Comparison of ENCODE assay signal across 19 cellular contexts in genomic region chr2:108975613-108976435, GRCh38. TPM values are rescaled to one million over a fixed set of nuclear protein-coding genes. Genes with fewer than 3 reads are reported as not detected.
DNase-seq lines count a peak whose midpoint lies in the region; ATAC-seq, FAIRE-seq and TF ChIP-seq lines count a peak whose summit lies in the region.
"Had no signal": no experiment of that assay in that cellular context is flagged by ENCODE, and none has a peak within 500 bp of the region (broad histone marks: within the 10 kb centered on the region; RNA-seq: fewer than 3 reads in every experiment).

No MANE protein-coding gene starts in this region.

- POLR2A ChIA-PET in HepG2 (lab: Yijun Ruan, JAX): no interaction called here
- POLR2A ChIA-PET in T-cell (lab: Charles Lee): interaction anchor here in 1 of 2 donors (0.7 kb wide), 1 partner anchor 440 kb away, joined by 3 read pairs; no protein-coding TSS in a partner anchor

- TF ChIP-seq CTCF in HepG2 (CRISPR knock-in tag; IDR thresholded peaks at IDR 0.05): no peak
- no peak for TF ChIP-seq CTCF in right lobe of liver (IDR thresholded peaks at IDR 0.05)
- no peak for TF ChIP-seq CTCF in tibial nerve (IDR thresholded peaks at IDR 0.05)

- H3K79me2 ChIP-seq in HepG2 (ENCODE audit: insufficient read depth, low read length): no peaks in the 10 kb centered on the region

- H4K20me1 ChIP-seq in HepG2 (ENCODE audit: insufficient read depth, low read length): no peaks in the 10 kb centered on the region

- peaks cover 10% of the 10 kb centered on the region for H3K36me3 Mint-ChIP-seq in T-cell

- H3K27me3 ChIP-seq in HepG2 (ENCODE audit: control insufficient read depth in 1 of 2, insufficient read depth in 2 of 2, low read length in 2 of 2) (peaks cover 0 to 42% of the 10 kb centered on the region in 2 experiments; a peak in 4 of 5 replicates), right lobe of liver (no peaks in the 10 kb centered on the region), esophagus (ENCODE audit: control insufficient read depth in 1 of 2, insufficient read depth in 2 of 2, low read length in 2 of 2) (no peaks in the 10 kb centered on the region), tibial nerve (no peaks in the 10 kb centered on the region)

- intact Hi-C loops in HepG2 (cut with micrococcal nuclease; ENCODE audit: unreplicated experiment) (no loop called here), right lobe of liver (cut with DNase I) (no loop called here)

- in situ Hi-C loops in HepG2 (cut with HindIII; ENCODE audit: extremely low pct_ligation_motif_present, low pct_unique_long_range_greater_than_20kb): no loop called here

- CTCF ChIA-PET in HepG2 (lab: Yijun Ruan, JAX; ENCODE audit: low intra/inter-chr PET ratio, low total read pairs) (no interaction called here), T-cell (lab: Charles Lee) (no interaction called here)

- H3K4me2 ChIP-seq in HepG2 (ENCODE audit: low read depth, low read length): no peak overlapping the region

- no peak for DNase-seq in HepG2 (ENCODE audit: low spot score)
- DNase-seq in right lobe of liver: no peak
- DNase-seq in T-cell: no peak
- DNase-seq in tibial nerve (ENCODE audit: low spot score in 2 of 2): no peak
- DNase-seq in activated gamma-delta T cell (lab: John Stamatoyannopoulos, UW): no peak
- DNase-seq: DMS153, GDM1, NCI-H1105 treated with DMSO at 0.1 percent for 48 hours, NCI-H1694, NCI-H510A, NCI-H748 treated with DMSO at 0.1 percent for 48 hours, Right ventricle myocardium superior had no signal

- no peak for TF ChIP-seq POLR2A in HepG2 (IDR thresholded peaks at IDR 0.05; ENCODE audit: insufficient read depth in 1 of 2, low read depth in 2 of 2, low read length in 2 of 2)
- no peak for TF ChIP-seq POLR2A in right lobe of liver (IDR thresholded peaks at IDR 0.05)
- TF ChIP-seq POLR2A in tibial nerve (IDR thresholded peaks at IDR 0.05): no peak

- ATAC-seq in HepG2: no peak; the same call in 1 of the 3 replicates
- no peak for ATAC-seq in right lobe of liver
- no peak for ATAC-seq in T-cell (replicated peaks in 1 of 4)
- no peak for ATAC-seq in HG03439 (IDR thresholded peaks at IDR 0.05; ENCODE audit: unreplicated experiment)

- H3K27me3 Mint-ChIP-seq in T-cell: no peaks in the 10 kb centered on the region

- no peaks in the 10 kb centered on the region for H3K9me3 ChIP-seq in HepG2 (ENCODE audit: low read length)
- H3K9me3 ChIP-seq in right lobe of liver: no peaks in the 10 kb centered on the region
- no peaks in the 10 kb centered on the region for H3K9me3 ChIP-seq in esophagus (ENCODE audit: control insufficient read depth in 2 of 2, insufficient read depth in 1 of 2, low read depth in 1 of 2, low read length in 1 of 2)
- H3K9me3 ChIP-seq in tibial nerve: no peaks in the 10 kb centered on the region
- H3K9me3 ChIP-seq: HAP-1 had no signal

- no peaks in the 10 kb centered on the region for H3K9me3 Mint-ChIP-seq in T-cell

- H3K4me3 Mint-ChIP-seq in T-cell: no peak overlapping the region

- H3K4me3 ChIP-seq in HepG2 (replicated peaks in 1 of 3; ENCODE audit: insufficient read depth in 1 of 3, low read depth in 2 of 3, low read length in 3 of 3): no peak overlapping the region
- H3K4me3 ChIP-seq in right lobe of liver: no peak overlapping the region
- no peak overlapping the region for H3K4me3 ChIP-seq in esophagus (ENCODE audit: low read depth in 1 of 2, low read length in 2 of 2)
- no peak overlapping the region for H3K4me3 ChIP-seq in tibial nerve
- H3K4me3 ChIP-seq: HAP-1 had no signal

- no peak for TF ChIP-seq EP300 in HepG2 (IDR thresholded peaks at IDR 0.05; ENCODE audit: low read depth in 2 of 2, low read length in 2 of 2)
- TF ChIP-seq EP300 in HepG2 (CRISPR knock-in tag; IDR thresholded peaks at IDR 0.05; ENCODE audit: borderline replicate concordance): no peak
- no peak for TF ChIP-seq EP300 in tibial nerve (IDR thresholded peaks at IDR 0.05)

- no peak overlapping the region for H3K9ac ChIP-seq in HepG2 (ENCODE audit: insufficient read depth, low read depth, low read length)

- peak; percentile 23 for FAIRE-seq in HepG2 (lab: Jason Lieb, UNC)
- FAIRE-seq: RCC 7860 had no signal

- TF ChIP-seq RAD21 in HepG2 (CRISPR knock-in tag; IDR thresholded peaks at IDR 0.05): no peak

- 52% methylated on average over 14 of the region's 14 CpGs for WGBS in HepG2 (ENCODE audit: low lambda C conversion rate)
- WGBS in right lobe of liver (ENCODE audit: insufficient coverage, low coverage, low lambda C conversion rate, missing lambda C conversion rate): 87% methylated on average over 13 of the region's 14 CpGs
- WGBS in esophagus, 2 donors: 80 to 85% methylated on average over 14 of the region's 14 CpGs
- WGBS in tibial nerve, 2 donors: 83 to 90% methylated on average over 14 of the region's 14 CpGs

- H3K4me1 Mint-ChIP-seq in T-cell: peaks cover 53 to 72% (median 61%) of the 10 kb centered on the region in 3 donors

- H3K4me1 ChIP-seq in HepG2 (ENCODE audit: insufficient read depth, low read length): peaks cover 13% of the 10 kb centered on the region
- H3K4me1 ChIP-seq in right lobe of liver: peaks cover 0 to 10% (median 2%) of the 10 kb centered on the region in 4 donors
- H3K4me1 ChIP-seq in esophagus (ENCODE audit: control insufficient read depth in 2 of 2, insufficient read depth in 2 of 2, low read length in 1 of 2): peaks cover 0 to 28% of the 10 kb centered on the region in 2 donors
- peaks cover 0 to 8% (median 0%) of the 10 kb centered on the region in 4 donors for H3K4me1 ChIP-seq in tibial nerve
- H3K4me1 ChIP-seq: HAP-1 had no signal

- H3K36me3 ChIP-seq in HepG2 (replicated peaks in 1 of 2; ENCODE audit: control insufficient read depth in 1 of 2, insufficient read depth in 2 of 2, low read length in 2 of 2) (no peaks in the 10 kb centered on the region), right lobe of liver (no peaks in the 10 kb centered on the region), esophagus (ENCODE audit: control insufficient read depth in 2 of 2, insufficient read depth in 2 of 2, low read length in 1 of 2) (no peaks in the 10 kb centered on the region), tibial nerve (no peaks in the 10 kb centered on the region)
- H3K36me3 ChIP-seq: HAP-1 had no signal

- H3K27ac Mint-ChIP-seq in T-cell: peak overlapping the region; percentile 36 to 56

- BruUV-seq in HepG2 (replicated peaks; lab: Mats Ljungman, UMichigan): no TSS peak

- H3K27ac ChIP-seq in HepG2 (ENCODE audit: extremely low read length, insufficient read depth, low read length): no peak overlapping the region
- no peak overlapping the region for H3K27ac ChIP-seq in right lobe of liver
- peak overlapping the region; percentile 57 to 77 for H3K27ac ChIP-seq in esophagus (ENCODE audit: low read depth in 2 of 2, low read length in 1 of 2)
- no peak overlapping the region for H3K27ac ChIP-seq in tibial nerve
- H3K27ac ChIP-seq: C4-2B had no signal

- no peak overlapping the region for H2AFZ ChIP-seq in HepG2 (ENCODE audit: low read length)

TF ChIP-seq in HepG2, 621 proteins besides CTCF, POLR2A, EP300 and RAD21 (continues in another document):
- TF ChIP-seq ATF7 (IDR thresholded peaks at IDR 0.05) (peak; percentile 20; the same call in 1 of the 2 replicates), ATF7 (CRISPR knock-in tag; IDR thresholded peaks at IDR 0.05) (no peak), MBD4 (IDR thresholded peaks at IDR 0.05; ENCODE audit: borderline replicate concordance, low read length) (no peak)

RNA-seq across cellular contexts. Expression of gene EDAR, which starts 13.2 kb away (rescaled TPM):
- total RNA-seq in HepG2 (2016; rRNA removed; fragmentation: Illumina TruSeq; extraction: Trizol) (not detected in 2 replicates), right lobe of liver (1 to 10 TPM in 1 of 6 experiments, under 1 TPM in 5; 0.06 to 1.6 (median 0.28) TPM), T-cell (10 to 100 TPM in 1 of 5 donors, 1 to 10 TPM in 4; 5.2 to 15.6 (median 7.4) TPM), tibial nerve (under 1 TPM in 1 of 4 donors, not detected in 3; under 0.01 TPM)
- total RNA-seq in HepG2 (2016; cell fraction: cytosol; rRNA removed; fragmentation: Illumina TruSeq; extraction: Trizol; ENCODE audit: low read depth): not detected in 2 replicates
- not detected in 2 replicates for total RNA-seq in HepG2 (2016; cell fraction: insoluble cytoplasmic fraction; rRNA removed; fragmentation: Illumina TruSeq; extraction: Trizol)
- total RNA-seq in HepG2 (2016; cell fraction: membrane; rRNA removed; fragmentation: Illumina TruSeq; extraction: Trizol): not detected in 2 replicates
- total RNA-seq in HepG2 (2016; cell fraction: nucleus; rRNA removed; fragmentation: Illumina TruSeq; extraction: Trizol): not detected in 2 replicates
- polyA plus RNA-seq in HepG2 (2011; rRNA removed) (not detected in 2 replicates), esophagus (1 to 10 TPM; 1.3 to 2.3 TPM)
- polyA plus RNA-seq in HepG2 (2011; cell fraction: cytosol; rRNA removed): not detected in 2 replicates
- not detected in 2 replicates for polyA plus RNA-seq in HepG2 (2011; cell fraction: nucleus; rRNA removed)
- polyA plus RNA-seq in HepG2 (2012): not detected in 2 replicates
- polyA plus RNA-seq in HepG2 (2016; cell fraction: cytosol; fragmentation: Illumina TruSeq; extraction: Trizol; ENCODE audit: low read depth): not detected in 2 replicates
- not detected in 2 replicates for polyA plus RNA-seq in HepG2 (2016; cell fraction: insoluble cytoplasmic fraction; fragmentation: Illumina TruSeq; extraction: Trizol; ENCODE audit: low read depth)
- polyA plus RNA-seq in HepG2 (2016; cell fraction: membrane; fragmentation: Illumina TruSeq; extraction: Trizol; ENCODE audit: low read depth): not detected in 2 replicates
- not detected in 2 replicates for polyA plus RNA-seq in HepG2 (2016; cell fraction: nucleus; fragmentation: Illumina TruSeq; extraction: Trizol; ENCODE audit: insufficient read depth, low read depth)
- 0.16 TPM in 1 of 2 replicates, not detected in the other for polyA minus RNA-seq in HepG2 (2011; rRNA and poly(A)+ RNA removed; ENCODE audit: low replicate concordance)
- not detected in 2 replicates for polyA minus RNA-seq in HepG2 (2011; cell fraction: cytosol; rRNA and poly(A)+ RNA removed)
- not detected in 2 replicates for polyA minus RNA-seq in HepG2 (2011; cell fraction: nucleus; rRNA and poly(A)+ RNA removed)
- total RNA-seq: Daoy, OCI-LY7 had no signal

Comparison
In these comparisons a context has a peak if more than half of its experiments do, and no peak if none do; other contexts are left out.
1. H3K27ac ChIP-seq: peak in esophagus (2 of 2); none in HepG2 (single experiment), right lobe of liver (0 of 3) and tibial nerve (0 of 4).